8 cellular contexts compared by ENCODE assay signal in the genomic region with DNA sequence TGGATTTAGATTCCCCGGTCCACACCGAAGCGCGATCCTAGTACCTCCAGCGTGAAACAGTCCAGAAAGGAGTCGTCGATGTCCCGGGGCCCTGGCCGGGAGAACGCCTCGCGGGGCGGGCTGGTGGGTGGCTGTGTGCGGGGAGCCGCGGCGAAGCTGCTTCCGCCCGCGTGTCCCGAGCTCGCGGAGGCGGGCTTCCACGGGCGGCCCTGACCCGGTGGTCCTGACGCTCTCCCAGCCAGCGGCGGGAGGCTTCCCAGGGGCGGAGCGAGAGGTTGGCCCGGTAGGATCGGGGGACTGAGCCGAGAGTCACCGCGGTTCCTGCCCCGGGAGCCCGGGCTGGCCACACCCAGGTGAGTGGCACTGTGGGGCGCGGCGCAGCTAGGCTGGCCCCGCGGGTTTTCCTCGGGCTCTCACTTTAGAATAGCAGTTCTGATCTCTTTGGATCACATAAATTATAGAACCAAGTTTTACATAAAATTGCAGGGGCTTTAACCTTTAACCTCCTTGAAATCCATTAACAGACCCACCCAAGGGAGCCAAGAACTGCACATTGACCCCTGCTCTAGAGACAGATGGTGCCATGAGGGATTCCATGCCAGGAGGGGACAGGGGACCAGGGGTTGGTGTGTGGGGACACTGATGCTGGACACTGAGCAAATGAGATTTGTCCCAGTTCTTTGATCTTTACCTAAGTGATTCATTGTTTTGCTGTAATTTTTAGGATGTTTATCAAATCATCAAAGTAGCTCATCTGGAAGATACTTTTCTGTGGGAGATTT. TPM values are rescaled to one million over a fixed set of nuclear protein-coding genes. Genes with fewer than 3 reads are reported as not detected.
DNase-seq lines count a peak whose midpoint lies in the region; ATAC-seq and TF ChIP-seq lines count a peak whose summit lies in the region.

No MANE protein-coding gene starts in this region.

- no peaks in the 10 kb centered on the region for H3K36me3 ChIP-seq in CD8-positive, alpha-beta memory T cell (ENCODE audit: insufficient read depth, low read length)
- H3K36me3 ChIP-seq in osteoblast (ENCODE audit: insufficient read depth, low read length) = no peaks in the 10 kb centered on the region

- no peaks in the 10 kb centered on the region for H3K9me3 ChIP-seq in CD8-positive, alpha-beta memory T cell (ENCODE audit: low read length)
- H3K9me3 ChIP-seq in osteoblast (ENCODE audit: low read depth, low read length) = no peaks in the 10 kb centered on the region

- H3K27me3 Mint-ChIP-seq in CD8-positive, alpha-beta memory T cell = peaks cover 30 to 75% of the 10 kb centered on the region in 2 donors
- peaks cover 56% of the 10 kb centered on the region for H3K27me3 Mint-ChIP-seq in activated CD4-positive, alpha-beta memory T cell treated with anti-CD3 and anti-CD28 coated beads, Interleukin-2, amount 10 ng/mL, durations not matched to agents 7 days and 5 days

- peaks cover 11% of the 10 kb centered on the region for H3K27me3 ChIP-seq in CD8-positive, alpha-beta memory T cell (ENCODE audit: insufficient read depth, low read length, poor library complexity, severe bottlenecking)
- peaks cover 46% of the 10 kb centered on the region for H3K27me3 ChIP-seq in osteoblast (ENCODE audit: insufficient read depth, low read length)

- H3K4me2 ChIP-seq in osteoblast (ENCODE audit: insufficient read depth, low read length) = peak overlapping the region; percentile 69

- H3K27ac ChIP-seq in CD8-positive, alpha-beta memory T cell (ENCODE audit: low read depth, low read length) = no peak overlapping the region
- H3K27ac ChIP-seq in osteoblast (ENCODE audit: low read depth, low read length) = no peak overlapping the region

- peak overlapping the region in 5 of 7 donors; percentile 2 to 70 (median 27) for H3K4me3 Mint-ChIP-seq in CD8-positive, alpha-beta memory T cell
- H3K4me3 Mint-ChIP-seq in activated CD4-positive, alpha-beta memory T cell treated with anti-CD3 and anti-CD28 coated beads, Interleukin-2, amount 10 ng/mL, durations not matched to agents 7 days and 5 days = peak overlapping the region; percentile 24

- H3K4me3 ChIP-seq in CD8-positive, alpha-beta memory T cell (ENCODE audit: low read length) = no peak overlapping the region
- H3K4me3 ChIP-seq in fibroblast of mammary gland (ENCODE audit: control insufficient read depth, low read depth, low read length) (peak overlapping the region; percentile 40), osteoblast (ENCODE audit: insufficient read depth, low read length) (peak overlapping the region; percentile 59)

- POLR2A ChIA-PET in CD8-positive, alpha-beta memory T cell (lab: Charles Lee) = no interaction called here
- POLR2A ChIA-PET in activated CD4-positive, alpha-beta memory T cell treated with anti-CD3 and anti-CD28 coated beads, Interleukin-2, amount 10 ng/mL, durations not matched to agents 7 days and 5 days (lab: Charles Lee) = no interaction called here

- peaks cover 5 to 9% (median 9%) of the 10 kb centered on the region in 3 donors for H3K4me1 Mint-ChIP-seq in CD8-positive, alpha-beta memory T cell
- H3K4me1 Mint-ChIP-seq in activated CD4-positive, alpha-beta memory T cell treated with anti-CD3 and anti-CD28 coated beads, Interleukin-2, amount 10 ng/mL, durations not matched to agents 7 days and 5 days = peaks cover 11% of the 10 kb centered on the region

- TF ChIP-seq CTCF in fibroblast of mammary gland (conservative IDR thresholded peaks at IDR 0.05; ENCODE audit: control insufficient read depth, insufficient read depth, low read depth, low read length) (no peak), osteoblast (IDR thresholded peaks at IDR 0.05; ENCODE audit: extremely low read depth, low read depth, low read length) (no peak)

- no peak overlapping the region for H3K27ac Mint-ChIP-seq in CD8-positive, alpha-beta memory T cell
- no peak overlapping the region for H3K27ac Mint-ChIP-seq in activated CD4-positive, alpha-beta memory T cell treated with anti-CD3 and anti-CD28 coated beads, Interleukin-2, amount 10 ng/mL, durations not matched to agents 7 days and 5 days

- H3K9me3 Mint-ChIP-seq in CD8-positive, alpha-beta memory T cell = no peaks in the 10 kb centered on the region
- H3K9me3 Mint-ChIP-seq in activated CD4-positive, alpha-beta memory T cell treated with anti-CD3 and anti-CD28 coated beads, Interleukin-2, amount 10 ng/mL, durations not matched to agents 7 days and 5 days = no peaks in the 10 kb centered on the region

- no peaks in the 10 kb centered on the region for H3K4me1 ChIP-seq in CD8-positive, alpha-beta memory T cell (ENCODE audit: insufficient read depth, low read length)
- H3K4me1 ChIP-seq in osteoblast (ENCODE audit: insufficient read depth, low read length) = peaks cover 2% of the 10 kb centered on the region

- H2AFZ ChIP-seq in osteoblast (ENCODE audit: low read length) = no peak overlapping the region

- H3K79me2 ChIP-seq in osteoblast (ENCODE audit: insufficient read depth, low read length) = no peaks in the 10 kb centered on the region

- no peaks in the 10 kb centered on the region for H3K36me3 Mint-ChIP-seq in CD8-positive, alpha-beta memory T cell
- H3K36me3 Mint-ChIP-seq in activated CD4-positive, alpha-beta memory T cell treated with anti-CD3 and anti-CD28 coated beads, Interleukin-2, amount 10 ng/mL, durations not matched to agents 7 days and 5 days (ENCODE audit: low read depth) = peaks cover 3% of the 10 kb centered on the region

- CTCF ChIA-PET in CD8-positive, alpha-beta memory T cell (lab: Charles Lee) = no interaction called here
- CTCF ChIA-PET in activated CD4-positive, alpha-beta memory T cell treated with anti-CD3 and anti-CD28 coated beads, Interleukin-2, amount 10 ng/mL, durations not matched to agents 7 days and 5 days (lab: Charles Lee) = no interaction called here

- H4K20me1 ChIP-seq in osteoblast (ENCODE audit: insufficient read depth, low read length) = no peaks in the 10 kb centered on the region

- no peak for ATAC-seq in GM19395 (IDR thresholded peaks at IDR 0.05; ENCODE audit: unreplicated experiment)
- no peak for ATAC-seq in GM18867 (IDR thresholded peaks at IDR 0.05; ENCODE audit: unreplicated experiment)

- peak in 1 of 5 donors; percentile 2 for DNase-seq in CD8-positive, alpha-beta memory T cell
- DNase-seq in activated CD4-positive, alpha-beta memory T cell treated with anti-CD3 and anti-CD28 coated beads, Interleukin-2, amount 10 ng/mL, durations not matched to agents 7 days and 5 days = peak; percentile 17
- DNase-seq in fibroblast of mammary gland (ENCODE audit: low read depth) (no peak), osteoblast (ENCODE audit: insufficient read length, low spot score, missing footprints) (peak; percentile 70), AML-193 (lab: John Stamatoyannopoulos, UW) (no peak), NCI-H748 treated with DMSO at 0.1 percent for 48 hours (lab: John Stamatoyannopoulos, UW) (no peak)

RNA-seq across cellular contexts. Expression of a gene that starts 29.2 kb away (rescaled TPM):
- total RNA-seq in CD8-positive, alpha-beta memory T cell = not detected
- polyA plus RNA-seq in CD8-positive, alpha-beta memory T cell = not detected
- under 1 TPM; 0.15 to 0.28 TPM for total RNA-seq in activated CD4-positive, alpha-beta memory T cell treated with anti-CD3 and anti-CD28 coated beads, Interleukin-2, amount 10 ng/mL, durations not matched to agents 7 days and 5 days
- total RNA-seq in osteoblast = 0.36 TPM in 1 of 2 replicates, not detected in the other

Comparison
In these comparisons a context has a peak if more than half of its experiments do, and no peak if none do; other contexts are left out.
1. DNase-seq: peak in activated CD4-positive, alpha-beta memory T cell treated with anti-CD3 and anti-CD28 coated beads, Interleukin-2, amount 10 ng/mL, durations not matched to agents 7 days and 5 days (single experiment) and osteoblast (single experiment); none in fibroblast of mammary gland (single experiment), AML-193 (0 of 2) and NCI-H748 treated with DMSO at 0.1 percent for 48 hours (single experiment).